ENCODE assay signal across 7 cellular contexts in the genomic region with DNA sequence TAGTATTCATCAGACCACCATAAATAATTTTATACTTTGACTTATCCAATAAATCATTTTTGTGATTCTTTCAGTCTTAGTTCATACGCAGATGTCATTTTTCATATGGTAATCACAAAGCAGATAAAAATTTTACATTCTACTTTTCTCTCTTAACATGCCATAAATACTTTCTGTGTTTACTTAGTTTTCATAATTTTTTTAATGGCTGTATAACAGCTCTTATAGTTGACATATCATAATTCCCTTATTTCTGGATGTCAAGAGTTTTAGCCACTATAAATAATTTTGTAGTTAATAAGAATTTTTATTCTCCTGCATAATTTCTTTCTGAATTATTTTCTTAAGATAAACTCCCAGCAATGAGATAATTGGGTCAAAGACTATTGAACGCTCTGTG.
"Had no signal": no experiment of that assay in that cellular context is flagged by ENCODE, and none has a peak within 500 bp of the region (broad histone marks: within the 10 kb centered on the region; RNA-seq: fewer than 3 reads in every experiment).

No MANE protein-coding gene starts in this region.

- FAIRE-seq: G401.6, GM12878, GM12891, GM12892, GM18507 had no signal

- H3K4me3 ChIP-seq: GM12878 had no signal

- DNase-seq: GDM1, GF-D8 had no signal
